Comparison of ENCODE assay signal across 24 cellular contexts in the genomic region with DNA sequence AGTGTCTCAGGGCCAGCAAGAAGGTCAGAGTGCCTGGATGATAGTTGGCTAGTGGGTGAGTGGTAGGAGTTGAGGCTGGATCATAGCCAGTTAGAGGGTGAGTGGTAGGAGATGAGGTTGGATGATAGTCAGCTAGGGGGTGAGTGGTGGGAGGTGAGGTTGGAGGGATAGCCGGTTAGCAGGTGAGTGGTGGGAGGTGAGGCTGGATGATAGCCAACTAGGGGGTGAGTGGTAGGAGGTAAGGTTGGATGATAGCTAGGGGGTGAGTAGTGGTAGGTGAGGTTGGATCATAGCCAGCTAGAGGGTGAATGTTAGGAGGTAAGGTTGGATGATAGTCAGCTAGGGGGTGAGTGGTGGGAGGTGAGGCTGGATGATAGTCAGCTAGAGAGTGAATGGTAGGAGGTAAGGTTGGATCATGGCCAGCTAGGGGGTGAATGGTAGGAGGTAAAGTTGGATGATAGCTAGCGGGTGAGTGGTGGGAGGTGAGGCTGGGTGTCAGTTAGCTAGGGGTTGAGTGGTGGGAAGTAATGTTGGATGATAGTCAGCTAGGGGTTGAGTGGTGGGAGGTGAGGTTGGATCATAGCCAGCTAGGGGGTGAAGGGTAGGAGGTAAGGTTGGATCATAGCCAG.
DNase-seq lines count a peak whose midpoint lies in the region; ATAC-seq, FAIRE-seq and TF ChIP-seq lines count a peak whose summit lies in the region.
"Had no signal": no experiment of that assay in that cellular context is flagged by ENCODE, and none has a peak within 500 bp of the region (broad histone marks: within the 10 kb centered on the region; RNA-seq: fewer than 3 reads in every experiment).

No MANE protein-coding gene starts in this region.

- ATAC-seq in IMR-90 (ENCODE audit: low read depth): no peak
- ATAC-seq: A549 had no signal

- WGBS in IMR-90 (ENCODE audit: extremely low coverage in 2 of 2, insufficient read length in 1 of 2), 2 experiments: 100% methylated on average over 1 of the region's 2 CpGs; no CpG with 5 or more reads in 1 of the 2 experiments
- WGBS in mesenchymal stem cell: 99% methylated on average over 2 of the region's 2 CpGs

- peak overlapping the region; percentile 30 for H2AK9ac ChIP-seq in IMR-90 (replicated peaks; ENCODE audit: low read depth, low read length, poor library complexity)

- no peak for TF ChIP-seq RAD21 in IMR-90 (IDR thresholded peaks at IDR 0.05; ENCODE audit: low read length)

- H4K91ac ChIP-seq in IMR-90 (ENCODE audit: insufficient read depth, low read depth, low read length) (no peak overlapping the region), mesenchymal stem cell (ENCODE audit: low read length) (peak overlapping the region; percentile 21)

- H3K9me3 ChIP-seq in HEK293 (ENCODE audit: control insufficient read depth, insufficient read depth, low read depth, low read length) (no peaks in the 10 kb centered on the region), IMR-90 (ENCODE audit: control insufficient read depth, insufficient read depth, low read length) (no peaks in the 10 kb centered on the region), mesenchymal stem cell (ENCODE audit: control insufficient read depth, low read length) (no peaks in the 10 kb centered on the region)
- H3K9me3 ChIP-seq in effector memory CD4-positive, alpha-beta T cell (ENCODE audit: control insufficient read depth, low read length): no peaks in the 10 kb centered on the region
- H3K9me3 ChIP-seq: A549 had no signal

- no peak overlapping the region for H3K14ac ChIP-seq in IMR-90 (replicated peaks; ENCODE audit: low read depth, low read length)
- H3K14ac ChIP-seq in mesenchymal stem cell (ENCODE audit: low read length in 2 of 2): no peak overlapping the region

- in situ Hi-C loops in IMR-90 (cut with MboI; ENCODE audit: low sequenced_read_pairs): no loop called here

- H3K4me2 ChIP-seq in IMR-90 (ENCODE audit: low read depth, low read length): no peak overlapping the region
- H3K4me2 ChIP-seq in mesenchymal stem cell (ENCODE audit: low read length, poor library complexity, severe bottlenecking): no peak overlapping the region
- H3K4me2 ChIP-seq: A549 had no signal

- no peak overlapping the region for H3K56ac ChIP-seq in IMR-90 (ENCODE audit: extremely low read depth, insufficient read depth, low read length)

- CTCF ChIA-PET in HEK293 (lab: Yijun Ruan, JAX) (interaction anchor here (0.8 kb wide), 1 partner anchor 46 kb away, joined by 3 read pairs; no protein-coding TSS in a partner anchor), IMR-90 (lab: Yijun Ruan, JAX) (no interaction called here)

- H3K27me3 ChIP-seq in IMR-90 (ENCODE audit: control insufficient read depth, insufficient read depth, low read length) (no peaks in the 10 kb centered on the region), mesenchymal stem cell (ENCODE audit: control insufficient read depth in 1 of 2, insufficient read depth in 1 of 2, low read length in 2 of 2) (no peaks in the 10 kb centered on the region)
- no peaks in the 10 kb centered on the region for H3K27me3 ChIP-seq in effector memory CD4-positive, alpha-beta T cell (replicated peaks; ENCODE audit: control insufficient read depth, insufficient read depth, low read length, poor library complexity, severe bottlenecking)

- H2BK120ac ChIP-seq in IMR-90 (ENCODE audit: low read depth, low read length) (no peak overlapping the region), mesenchymal stem cell (ENCODE audit: low read depth, low read length) (no peak overlapping the region)

- TF ChIP-seq CTCF in HEK293 (tag by site-specific recombination; IDR thresholded peaks at IDR 0.05): no peak
- no peak for TF ChIP-seq CTCF in IMR-90 (conservative IDR thresholded peaks at IDR 0.05; ENCODE audit: low read depth, low read length)

- H4K20me1 ChIP-seq in IMR-90 (ENCODE audit: insufficient read depth, low read length): no peaks in the 10 kb centered on the region

- H3K4me3 ChIP-seq in HEK293 (ENCODE audit: low read depth, low read length) (no peak overlapping the region), IMR-90 (ENCODE audit: insufficient read depth, low read depth, low read length) (no peak overlapping the region), mesenchymal stem cell (ENCODE audit: insufficient read depth in 1 of 2, low read depth in 1 of 2, low read length in 2 of 2) (no peak overlapping the region)
- no peak overlapping the region for H3K4me3 ChIP-seq in effector memory CD4-positive, alpha-beta T cell (ENCODE audit: insufficient read depth, low read depth, low read length, poor library complexity, severe bottlenecking)
- H3K4me3 ChIP-seq: A549, GM23248 had no signal

- H3K9me1 ChIP-seq in IMR-90 (ENCODE audit: insufficient read depth, low read length): no peaks in the 10 kb centered on the region

- peak; percentile 99 for FAIRE-seq in urothelium cell line (lab: Jason Lieb, UNC)
- FAIRE-seq: A549, GM12891, GM18507, H1 had no signal

- dilution Hi-C loops in IMR-90 (cut with HindIII; ENCODE audit: low sequenced_read_pairs, unreplicated experiment): no loop called here

- no peaks in the 10 kb centered on the region for H3K79me1 ChIP-seq in IMR-90 (ENCODE audit: low read depth in 1 of 2, low read length in 2 of 2)
- peaks cover 33% of the 10 kb centered on the region for H3K79me1 ChIP-seq in mesenchymal stem cell (replicated peaks; ENCODE audit: low read length, poor library complexity, severe bottlenecking)

- no peak overlapping the region for H3K23ac ChIP-seq in IMR-90 (ENCODE audit: low read depth, low read length)
- no peak overlapping the region for H3K23ac ChIP-seq in mesenchymal stem cell (ENCODE audit: low read length in 2 of 2)

- no peak overlapping the region for H4K5ac ChIP-seq in IMR-90 (ENCODE audit: low read depth, low read length)

- intact Hi-C loops in IMR-90 (cut with micrococcal nuclease): no loop called here

- H3K36me3 ChIP-seq in HEK293 (ENCODE audit: control insufficient read depth in 2 of 2, insufficient read depth in 1 of 2, low read length in 2 of 2) (no peaks in the 10 kb centered on the region), IMR-90 (ENCODE audit: control insufficient read depth, insufficient read depth, low read length) (no peaks in the 10 kb centered on the region), mesenchymal stem cell (ENCODE audit: control insufficient read depth in 1 of 2, insufficient read depth in 2 of 2, low read depth in 1 of 2, low read length in 2 of 2) (no peaks in the 10 kb centered on the region)
- no peaks in the 10 kb centered on the region for H3K36me3 ChIP-seq in effector memory CD4-positive, alpha-beta T cell (ENCODE audit: control insufficient read depth, insufficient read depth, low read length)

- TF ChIP-seq POLR2A in IMR-90 (IDR thresholded peaks at IDR 0.05; ENCODE audit: low read depth, low read length): no peak

- H3K18ac ChIP-seq in IMR-90 (ENCODE audit: low read depth, low read length) (no peak overlapping the region), mesenchymal stem cell (ENCODE audit: low read depth in 1 of 2, low read length in 2 of 2) (peak overlapping the region in 1 of 2 experiments; percentile 43)

- no peak overlapping the region for H2BK15ac ChIP-seq in IMR-90 (ENCODE audit: low read depth, low read length)
- no peak overlapping the region for H2BK15ac ChIP-seq in mesenchymal stem cell (ENCODE audit: low read depth, poor library complexity, severe bottlenecking)

- H4K8ac ChIP-seq in IMR-90 (ENCODE audit: low read depth in 2 of 2, low read length in 2 of 2): no peak overlapping the region
- H4K8ac ChIP-seq in mesenchymal stem cell (ENCODE audit: low read length): no peak overlapping the region

- H3K9ac ChIP-seq in IMR-90 (ENCODE audit: low read depth, low read length) (no peak overlapping the region), mesenchymal stem cell (ENCODE audit: low read length) (no peak overlapping the region)
- H3K9ac ChIP-seq: GM23248 had no signal

- no peak overlapping the region for H2AK5ac ChIP-seq in IMR-90 (ENCODE audit: low read depth, low read length)
- H2AK5ac ChIP-seq in mesenchymal stem cell (ENCODE audit: low read length, severe bottlenecking): no peak overlapping the region

- H3K27ac ChIP-seq in HEK293 (ENCODE audit: extremely low read depth, low read depth, low read length): no peak overlapping the region
- no peak overlapping the region for H3K27ac ChIP-seq in IMR-90 (ENCODE audit: insufficient read depth, low read length)
- no peak overlapping the region for H3K27ac ChIP-seq in mesenchymal stem cell (ENCODE audit: low read length, poor library complexity, severe bottlenecking)
- no peak overlapping the region for H3K27ac ChIP-seq in effector memory CD4-positive, alpha-beta T cell (ENCODE audit: insufficient read depth, low read length, poor library complexity, severe bottlenecking)
- H3K27ac ChIP-seq: A549, GM23248 had no signal

- DNase-seq in IMR-90: no peak
- DNase-seq in mesenchymal stem cell: no peak
- no peak for DNase-seq in urothelium cell line (ENCODE audit: low spot score)
- DNase-seq in effector memory CD4-positive, alpha-beta T cell: no peak
- no peak for DNase-seq in iPS-NIHi11 (ENCODE audit: low spot score)
- no peak for DNase-seq in Ammon's horn (ENCODE audit: low spot score)
- DNase-seq: 8988T; ACHN; AML-193; C1 segment of cervical spinal cord; Calu3; CD4-positive, alpha-beta memory T cell; COR-L47; DMS53; DMS79 treated with DMSO at 0.1 percent for 48 hours; GF-D8; GM23248; H7; HCEC 1CT had no signal

- no peaks in the 10 kb centered on the region for H3K4me1 ChIP-seq in HEK293 (ENCODE audit: control insufficient read depth, insufficient read depth, low read length)
- H3K4me1 ChIP-seq in IMR-90 (ENCODE audit: control insufficient read depth, insufficient read depth, low read length): no peaks in the 10 kb centered on the region
- H3K4me1 ChIP-seq in mesenchymal stem cell (ENCODE audit: control insufficient read depth, insufficient read depth, low read depth, low read length): no peaks in the 10 kb centered on the region
- no peaks in the 10 kb centered on the region for H3K4me1 ChIP-seq in effector memory CD4-positive, alpha-beta T cell (ENCODE audit: control insufficient read depth, insufficient read depth, low read length, poor library complexity, severe bottlenecking)
- H3K4me1 ChIP-seq: A549 had no signal

- peak overlapping the region in 1 of 2 experiments; percentile 71 for H2BK12ac ChIP-seq in mesenchymal stem cell (ENCODE audit: low read length in 2 of 2)

- no peak overlapping the region for H2BK20ac ChIP-seq in IMR-90 (ENCODE audit: low read depth, low read length)

- H2AFZ ChIP-seq in IMR-90 (replicated peaks; ENCODE audit: low read length, poor library complexity) (no peak overlapping the region), mesenchymal stem cell (ENCODE audit: low read depth, low read length) (no peak overlapping the region)
- H2AFZ ChIP-seq: GM23248 had no signal

- H2BK5ac ChIP-seq in IMR-90 (ENCODE audit: low read depth, low read length, poor library complexity, severe bottlenecking) (no peak overlapping the region), mesenchymal stem cell (ENCODE audit: low read depth, low read length, poor library complexity, severe bottlenecking) (no peak overlapping the region)

- H3K4ac ChIP-seq in IMR-90 (ENCODE audit: low read depth, low read length): no peak overlapping the region
- H3K4ac ChIP-seq in mesenchymal stem cell (ENCODE audit: low read depth in 1 of 2, low read length in 2 of 2): no peak overlapping the region

- no TSS peak for BruUV-seq in IMR-90 (replicated peaks; lab: Mats Ljungman, UMichigan)

- POLR2A ChIA-PET in HEK293 (lab: Yijun Ruan, JAX): interaction anchor here (0.6 kb wide), 1 partner anchor 10 kb away, joined by 3 read pairs; no protein-coding TSS in a partner anchor
- POLR2A ChIA-PET in IMR-90 (lab: Charles Lee; ENCODE audit: unreplicated experiment): no interaction called here
